ENCODE assay signal across 17 cellular contexts in genomic region chr6:72217626-72218025, GRCh38.
DNase-seq lines count a peak whose midpoint lies in the region; ATAC-seq, FAIRE-seq and TF ChIP-seq lines count a peak whose summit lies in the region.
"Had no signal": no experiment of that assay in that cellular context is flagged by ENCODE, and none has a peak within 500 bp of the region (broad histone marks: within the 10 kb centered on the region; RNA-seq: fewer than 3 reads in every experiment).

No MANE protein-coding gene starts in this region.

- in situ Hi-C loops in G401 (cut with HindIII; ENCODE audit: low sequenced_read_pairs): no loop called here

- H3K27ac ChIP-seq in VCaP: peak overlapping the region; percentile 78
- H3K27ac ChIP-seq: BLaER1, C4-2B, GM23248 had no signal

- no peak for FAIRE-seq in frontal cortex (lab: Jason Lieb, UNC)
- FAIRE-seq: GM12892 had no signal

- TF ChIP-seq CTCF in VCaP (conservative IDR thresholded peaks at IDR 0.05): no peak

- DNase-seq in G401 (ENCODE audit: low spot score) (peak; percentile 52), kidney tubule cell (ENCODE audit: low spot score) (peak; percentile 3), superior temporal gyrus (ENCODE audit: extremely low spot score) (peak; percentile 27), SW480 (ENCODE audit: low spot score) (no peak), frontal cortex (ENCODE audit: low spot score in 2 of 2) (no peak), NOMO-1 treated with DMSO at 0.1 percent for 48 hours (lab: John Stamatoyannopoulos, UW; ENCODE audit: unreplicated experiment) (no peak)
- DNase-seq: CD4-positive, CD25-positive, alpha-beta regulatory T cell; CD8-positive, alpha-beta T cell; DMS 273 treated with DMSO at 0.1 percent for 48 hours; DMS79; GF-D8 had no signal

- no peak for ATAC-seq in HG03521 (IDR thresholded peaks at IDR 0.05; ENCODE audit: unreplicated experiment)
- ATAC-seq: CD8-positive, alpha-beta T cell had no signal

Comparison
In these comparisons a context has a peak if more than half of its experiments do, and no peak if none do; other contexts are left out.
1. DNase-seq: peak in G401 (single experiment), kidney tubule cell (single experiment) and superior temporal gyrus (single experiment); none in SW480 (single experiment), frontal cortex (0 of 2) and NOMO-1 treated with DMSO at 0.1 percent for 48 hours (single experiment).